9 cellular contexts compared by ENCODE assay signal in the genomic region with DNA sequence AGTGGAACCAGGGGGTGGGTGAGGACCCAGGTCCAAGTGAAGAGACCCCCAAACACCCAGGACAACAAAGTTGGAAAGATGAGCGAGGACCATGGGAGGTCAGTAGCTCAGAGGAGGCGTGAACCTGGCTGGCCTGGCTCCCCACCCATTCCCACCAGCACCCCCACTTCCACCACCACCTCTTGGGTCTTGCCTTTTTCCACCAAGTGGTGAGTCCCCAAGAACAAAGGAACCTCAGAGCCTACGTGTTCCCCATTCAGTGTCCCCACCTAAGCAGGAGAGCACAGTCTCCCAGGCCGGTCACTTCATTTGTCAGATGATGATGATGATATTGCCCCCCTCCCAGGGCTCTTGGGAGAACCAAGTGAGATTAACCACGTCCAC. TPM values are rescaled to one million over a fixed set of nuclear protein-coding genes. Genes with fewer than 3 reads are reported as not detected.
DNase-seq lines count a peak whose midpoint lies in the region; ATAC-seq, FAIRE-seq and TF ChIP-seq lines count a peak whose summit lies in the region.
"Had no signal": no experiment of that assay in that cellular context is flagged by ENCODE, and none has a peak within 500 bp of the region (broad histone marks: within the 10 kb centered on the region; RNA-seq: fewer than 3 reads in every experiment).

No MANE protein-coding gene starts in this region.

- H2AFZ ChIP-seq in ACC112 (ENCODE audit: low read length, unreplicated experiment) (no peak overlapping the region), GM23248 (no peak overlapping the region), K562 (ENCODE audit: low read depth, low read length) (no peak overlapping the region)

- DNase-seq in GM23248 (no peak), K562 (ENCODE audit: extremely low read depth in 1 of 4, low spot score in 3 of 4) (peak in 1 of 4 experiments; percentile 64), NCI-H2227 treated with DMSO at 0.1 percent for 48 hours (lab: John Stamatoyannopoulos, UW) (no peak), GM10248 (ENCODE audit: extremely low spot score) (no peak)
- DNase-seq in stimulated activated CD4-positive, alpha-beta T cell treated with anti-CD3 and anti-CD28 coated beads, Interleukin-2, amount 100 ng/mL, for 48 hours = no peak
- DNase-seq in activated effector memory CD4-positive, alpha-beta T cell treated with Interleukin-2 at 50 U/mL for 16 hours = no peak

- POLR2A ChIA-PET in K562 (lab: Yijun Ruan, JAX) = interaction anchor here (0.6 to 8.8 kb wide), 29 partner anchors 9 to 1080 kb away, joined by 3 to 47 read pairs (median 5); a partner anchor contains a TSS
- POLR2A ChIA-PET in GM10248 (lab: Yijun Ruan, JAX) = interaction anchor here (0.5 to 0.9 kb wide), 3 partner anchors 50 to 79 kb away, joined by 3 to 5 read pairs (median 4); a partner anchor contains a TSS

- H3K79me2 ChIP-seq in ACC112 (ENCODE audit: control insufficient read depth, insufficient read depth, low read length, unreplicated experiment) (no peaks in the 10 kb centered on the region), GM23248 (ENCODE audit: insufficient read depth) (no peaks in the 10 kb centered on the region), K562 (ENCODE audit: control insufficient read depth, insufficient read depth, low read length) (no peaks in the 10 kb centered on the region)

- H3K9ac ChIP-seq in GM23248 (no peak overlapping the region), K562 (ENCODE audit: insufficient read depth in 1 of 2, low read depth in 2 of 2, low read length in 2 of 2) (peak overlapping the region; percentile 64 to 88; a peak in 3 of 4 replicates), mucosa of stomach (ENCODE audit: low read length) (peak overlapping the region; percentile 89)

- H3K4me1 ChIP-seq in ACC112 (ENCODE audit: control insufficient read depth, insufficient read depth, low read length, unreplicated experiment) (peaks cover 16% of the 10 kb centered on the region), GM23248 (ENCODE audit: insufficient read depth) (peaks cover 13% of the 10 kb centered on the region), K562 (replicated peaks in 1 of 2; ENCODE audit: control insufficient read depth in 2 of 2, insufficient read depth in 2 of 2, low read length in 2 of 2) (peaks cover 43 to 86% of the 10 kb centered on the region in 2 experiments), mucosa of stomach (ENCODE audit: control insufficient read depth, insufficient read depth, low read length) (peaks cover 37% of the 10 kb centered on the region)

- H4K20me1 ChIP-seq in GM23248 (ENCODE audit: insufficient read depth) (no peaks in the 10 kb centered on the region), K562 (replicated peaks; ENCODE audit: control insufficient read depth, insufficient read depth, low read length) (no peaks in the 10 kb centered on the region)

- intact Hi-C loops in K562 (cut with micrococcal nuclease) = loop anchor here (2.0 to 10.0 kb wide), 2 partner anchors 17 to 233 kb away; a partner anchor contains a TSS

- H3K9me3 ChIP-seq in GM23248 (ENCODE audit: low read depth) (no peaks in the 10 kb centered on the region), K562 (replicated peaks; ENCODE audit: control insufficient read depth, insufficient read depth, low read depth, low read length) (no peaks in the 10 kb centered on the region), mucosa of stomach (ENCODE audit: control insufficient read depth, low read length) (no peaks in the 10 kb centered on the region)

- H3K27me3 ChIP-seq in ACC112 (ENCODE audit: insufficient read depth, low read length) (no peaks in the 10 kb centered on the region), GM23248 (replicated peaks; ENCODE audit: insufficient read depth) (no peaks in the 10 kb centered on the region), K562 (ENCODE audit: control insufficient read depth in 2 of 2, insufficient read depth in 2 of 2, low read length in 2 of 2) (no peaks in the 10 kb centered on the region), mucosa of stomach (ENCODE audit: control insufficient read depth, insufficient read depth, low read length) (no peaks in the 10 kb centered on the region)

- TF ChIP-seq RAD21 in K562 (CRISPR knock-in tag; conservative IDR thresholded peaks at IDR 0.05 in 1 of 2, IDR thresholded peaks at IDR 0.05 in 1 of 2) = no peak

- H3K36me3 ChIP-seq in ACC112 (ENCODE audit: insufficient read depth, low read length) = peaks cover 4% of the 10 kb centered on the region; the same call in 1 of the 2 replicates
- no peaks in the 10 kb centered on the region for H3K36me3 ChIP-seq in GM23248 (ENCODE audit: low read depth)
- peaks cover 53% of the 10 kb centered on the region; the same call in 2 of the 3 replicates for H3K36me3 ChIP-seq in K562 (ENCODE audit: control insufficient read depth, insufficient read depth, low read length)
- H3K36me3 ChIP-seq in mucosa of stomach (ENCODE audit: control insufficient read depth, insufficient read depth, low read length) = peaks cover 7% of the 10 kb centered on the region

- BruUV-seq in K562 (replicated peaks; lab: Mats Ljungman, UMichigan) = no TSS peak

- no peaks in the 10 kb centered on the region for H3K9me2 ChIP-seq in GM23248 (ENCODE audit: insufficient read depth)

- 87 to 88% methylated on average over 4 to 5 of the region's 5 CpGs for WGBS in GM23248 (ENCODE audit: low coverage in 1 of 2, low lambda C conversion rate in 2 of 2, missing lambda C conversion rate in 2 of 2), 2 experiments
- WGBS in K562 (ENCODE audit: insufficient coverage, low coverage, missing lambda C conversion rate) = 47% methylated on average over 5 of the region's 5 CpGs

- H3K4me3 ChIP-seq in ACC112 (ENCODE audit: low read depth, low read length) (no peak overlapping the region), GM23248 (no peak overlapping the region), K562 (no peak overlapping the region), mucosa of stomach (ENCODE audit: low read length) (no peak overlapping the region)

- no peak overlapping the region for H3K4me2 ChIP-seq in GM23248 (ENCODE audit: unreplicated experiment)
- H3K4me2 ChIP-seq in K562 (ENCODE audit: insufficient read depth, low read length) = peak overlapping the region; percentile 56

- TF ChIP-seq EP300 in K562 (IDR thresholded peaks at IDR 0.05; ENCODE audit: low read length) = no peak

- peaks cover 6% of the 10 kb centered on the region for H3K9me1 ChIP-seq in K562 (ENCODE audit: control insufficient read depth, insufficient read depth, low read length)

- H3K27ac ChIP-seq in ACC112 (ENCODE audit: low read depth, low read length) (peak overlapping the region; percentile 38; the same call in 1 of the 2 replicates), GM23248 (peak overlapping the region; percentile 39), K562 (ENCODE audit: extremely low read depth, low read depth, low read length) (peak overlapping the region; percentile 87)

- no peak for TF ChIP-seq POLR2A in K562 (conservative IDR thresholded peaks at IDR 0.05)

- TF ChIP-seq CTCF in K562 (IDR thresholded peaks at IDR 0.05 in 2 of 3, conservative IDR thresholded peaks at IDR 0.05 in 1 of 3; ENCODE audit: insufficient read depth in 2 of 3, low read depth in 1 of 3, low read length in 3 of 3) (no peak), GM10248 (IDR thresholded peaks at IDR 0.05; ENCODE audit: control extremely low read depth, extremely low read depth, low read depth, missing control alignments) (no peak)

- peak; percentile 1 for ATAC-seq in K562

- FAIRE-seq in K562 (lab: Jason Lieb, UNC) = no peak

- H3F3A ChIP-seq in GM23248 (ENCODE audit: insufficient read depth) = peaks cover 7% of the 10 kb centered on the region; the same call in 1 of the 2 replicates

- in situ Hi-C loops in GM23248 (cut with MboI) = no loop called here
- in situ Hi-C loops in K562 (cut with MboI) = no loop called here

- CTCF ChIA-PET in K562 (lab: Yijun Ruan, JAX; ENCODE audit: low intra/inter-chr PET ratio) = interaction anchor here (0.7 to 1.1 kb wide), 2 partner anchors 52 to 231 kb away, joined by 3 to 4 read pairs; a partner anchor contains a TSS
- CTCF ChIA-PET in GM10248 (lab: Yijun Ruan, JAX) = interaction anchor here (1.0 to 4.6 kb wide), 5 partner anchors 8 to 48 kb away, joined by 3 to 31 read pairs (median 3); a partner anchor contains a TSS

RNA-seq across cellular contexts. Expression of a gene that starts 0.5 kb away (rescaled TPM):
- total RNA-seq in GM23248 (2014; rRNA removed; shearing (Covaris generic)) = 0.54 TPM in 1 of 2 replicates, not detected in the other
- 0.37 and 0.56 TPM in 2 replicates for polyA plus RNA-seq in GM23248 (2016; fragmentation: Nextera tagmentation; extraction: Ambion mirVana)
- total RNA-seq in K562 (2011; cell fraction: chromatin; rRNA removed; ENCODE audit: low replicate concordance) = 12.4 and 19.7 TPM in 2 replicates
- 11.3 and 16.5 TPM in 2 replicates for total RNA-seq in K562 (2011; cell fraction: nucleolus; rRNA removed)
- total RNA-seq in K562 (2011; cell fraction: nucleoplasm; rRNA removed) = 10.5 and 14.0 TPM in 2 replicates
- total RNA-seq in K562 (2014; rRNA removed) = 0.65 and 0.68 TPM in 2 replicates
- 0.70 and 0.95 TPM in 2 replicates for total RNA-seq in K562 (2014; rRNA removed; fragmentation: Illumina TruSeq; extraction: Trizol)
- total RNA-seq in K562 (2015; rRNA removed; fragmentation: Illumina TruSeq; extraction: Trizol) = 0.36 and 0.49 TPM in 2 replicates
- total RNA-seq in K562 (2021) = 1.8 and 2.9 TPM in 2 replicates
- 1.0 and 1.7 TPM in 2 replicates for polyA plus RNA-seq in K562 (2011; rRNA removed)
- 0.83 and 2.5 TPM in 2 replicates for polyA plus RNA-seq in K562 (2011; cell fraction: cytosol; rRNA removed)
- 6.5 and 17.2 TPM in 2 replicates for polyA plus RNA-seq in K562 (2011; cell fraction: nucleus; rRNA removed)
- 2.2 and 4.0 TPM in 2 replicates for polyA plus RNA-seq in K562 (2012)
- 1.1 and 1.3 TPM in 2 replicates for polyA plus RNA-seq in K562 (2014; fragmentation: Illumina TruSeq; extraction: Trizol)
- under 1 TPM; 0.18 to 0.32 TPM for polyA plus RNA-seq in K562 (2014; fragmentation: Nextera tagmentation; extraction: Ambion mirVana)
- polyA plus RNA-seq in K562 (2014; rRNA removed) = 2.4 and 3.0 TPM in 2 replicates
- polyA minus RNA-seq in K562 (2011; rRNA and poly(A)+ RNA removed) = 0.33 and 1.4 TPM in 2 replicates
- polyA minus RNA-seq in K562 (2011; cell fraction: cytosol; rRNA and poly(A)+ RNA removed) = 0.55 and 2.2 TPM in 2 replicates
- polyA minus RNA-seq in K562 (2011; cell fraction: nucleus; rRNA and poly(A)+ RNA removed) = 3.7 and 4.3 TPM in 2 replicates

RNA-seq across cellular contexts. Expression of a gene that starts 15.2 kb away (rescaled TPM):
- 2.5 TPM in 1 of 2 replicates, not detected in the other for total RNA-seq in GM23248 (2014; rRNA removed; shearing (Covaris generic))
- polyA plus RNA-seq in GM23248 (2016; fragmentation: Nextera tagmentation; extraction: Ambion mirVana) (0.85 and 1.3 TPM in 2 replicates), K562 (2011; rRNA removed) (11.7 and 17.8 TPM in 2 replicates), K562 (2014; fragmentation: Illumina TruSeq; extraction: Trizol) (12.9 and 18.4 TPM in 2 replicates), K562 (2014; fragmentation: Nextera tagmentation; extraction: Ambion mirVana) (1 to 10 TPM; 2.6 to 3.2 TPM), K562 (2014; rRNA removed) (17.1 and 30.2 TPM in 2 replicates)
- total RNA-seq in K562 (2011; cell fraction: chromatin; rRNA removed; ENCODE audit: low replicate concordance) = 127 and 183 TPM in 2 replicates
- 43.2 and 49.2 TPM in 2 replicates for total RNA-seq in K562 (2011; cell fraction: nucleolus; rRNA removed)
- total RNA-seq in K562 (2011; cell fraction: nucleoplasm; rRNA removed) = 129 and 205 TPM in 2 replicates
- total RNA-seq in K562 (2014; rRNA removed) (5.9 and 6.5 TPM in 2 replicates), K562 (2014; rRNA removed; fragmentation: Illumina TruSeq; extraction: Trizol) (7.0 and 7.4 TPM in 2 replicates), K562 (2015; rRNA removed; fragmentation: Illumina TruSeq; extraction: Trizol) (5.8 and 7.5 TPM in 2 replicates), K562 (2021) (13.4 and 15.8 TPM in 2 replicates)
- 4.3 and 5.0 TPM in 2 replicates for polyA plus RNA-seq in K562 (2011; cell fraction: cytosol; rRNA removed)
- 169 and 188 TPM in 2 replicates for polyA plus RNA-seq in K562 (2011; cell fraction: nucleus; rRNA removed)
- 14.3 and 26.9 TPM in 2 replicates for polyA plus RNA-seq in K562 (2012)
- polyA minus RNA-seq in K562 (2011; rRNA and poly(A)+ RNA removed) = 3.2 and 4.9 TPM in 2 replicates
- polyA minus RNA-seq in K562 (2011; cell fraction: cytosol; rRNA and poly(A)+ RNA removed) = 4.2 TPM in 1 of 2 replicates, not detected in the other
- 10.4 and 14.8 TPM in 2 replicates for polyA minus RNA-seq in K562 (2011; cell fraction: nucleus; rRNA and poly(A)+ RNA removed)
- total RNA-seq: posterior vena cava had no signal

RNA-seq across cellular contexts. Expression of a gene that starts 17.9 kb away (rescaled TPM):
- total RNA-seq in GM23248 (2014; rRNA removed; shearing (Covaris generic)) = 47.6 and 66.4 TPM in 2 replicates
- polyA plus RNA-seq in GM23248 (2016; fragmentation: Nextera tagmentation; extraction: Ambion mirVana) (39.1 and 39.8 TPM in 2 replicates), K562 (2011; rRNA removed) (37.9 and 95.1 TPM in 2 replicates), K562 (2014; fragmentation: Illumina TruSeq; extraction: Trizol) (282 and 332 TPM in 2 replicates), K562 (2014; fragmentation: Nextera tagmentation; extraction: Ambion mirVana) (10 to 100 TPM in 1 of 2 experiments, 1 to 10 TPM in 1; 2.9 to 10.4 TPM), K562 (2014; rRNA removed) (128 and 129 TPM in 2 replicates)
- 246 and 727 TPM in 2 replicates for total RNA-seq in K562 (2011; cell fraction: chromatin; rRNA removed; ENCODE audit: low replicate concordance)
- 447 and 517 TPM in 2 replicates for total RNA-seq in K562 (2011; cell fraction: nucleolus; rRNA removed)
- total RNA-seq in K562 (2011; cell fraction: nucleoplasm; rRNA removed) = 263 and 281 TPM in 2 replicates
- total RNA-seq in K562 (2014; rRNA removed) (155 and 210 TPM in 2 replicates), K562 (2014; rRNA removed; fragmentation: Illumina TruSeq; extraction: Trizol) (187 and 202 TPM in 2 replicates), K562 (2015; rRNA removed; fragmentation: Illumina TruSeq; extraction: Trizol) (128 and 130 TPM in 2 replicates), K562 (2021) (484 and 488 TPM in 2 replicates)
- 43.0 and 64.6 TPM in 2 replicates for polyA plus RNA-seq in K562 (2011; cell fraction: cytosol; rRNA removed)
- polyA plus RNA-seq in K562 (2011; cell fraction: nucleus; rRNA removed) = 313 and 459 TPM in 2 replicates
- 232 and 255 TPM in 2 replicates for polyA plus RNA-seq in K562 (2012)
- polyA minus RNA-seq in K562 (2011; rRNA and poly(A)+ RNA removed) = 80.3 and 127 TPM in 2 replicates
- 209 and 273 TPM in 2 replicates for polyA minus RNA-seq in K562 (2011; cell fraction: cytosol; rRNA and poly(A)+ RNA removed)
- 119 and 142 TPM in 2 replicates for polyA minus RNA-seq in K562 (2011; cell fraction: nucleus; rRNA and poly(A)+ RNA removed)

RNA-seq across cellular contexts. Expression of a gene that starts 29.1 kb away (rescaled TPM):
- total RNA-seq in GM23248 (2014; rRNA removed; shearing (Covaris generic)) = 32.5 and 40.3 TPM in 2 replicates
- polyA plus RNA-seq in GM23248 (2016; fragmentation: Nextera tagmentation; extraction: Ambion mirVana) (48.4 and 52.3 TPM in 2 replicates), K562 (2011; rRNA removed) (154 and 184 TPM in 2 replicates), K562 (2014; fragmentation: Illumina TruSeq; extraction: Trizol) (223 and 256 TPM in 2 replicates), K562 (2014; fragmentation: Nextera tagmentation; extraction: Ambion mirVana) (100 to 1,000 TPM; 405 to 407 TPM), K562 (2014; rRNA removed) (159 and 218 TPM in 2 replicates)
- 30.0 and 54.3 TPM in 2 replicates for total RNA-seq in K562 (2011; cell fraction: chromatin; rRNA removed; ENCODE audit: low replicate concordance)
- 63.9 and 68.4 TPM in 2 replicates for total RNA-seq in K562 (2011; cell fraction: nucleolus; rRNA removed)
- total RNA-seq in K562 (2011; cell fraction: nucleoplasm; rRNA removed) = 72.4 and 107 TPM in 2 replicates
- total RNA-seq in K562 (2014; rRNA removed) (163 and 271 TPM in 2 replicates), K562 (2014; rRNA removed; fragmentation: Illumina TruSeq; extraction: Trizol) (244 and 250 TPM in 2 replicates), K562 (2015; rRNA removed; fragmentation: Illumina TruSeq; extraction: Trizol) (195 and 196 TPM in 2 replicates), K562 (2021) (223 and 232 TPM in 2 replicates)
- polyA plus RNA-seq in K562 (2011; cell fraction: cytosol; rRNA removed) = 318 and 368 TPM in 2 replicates
- polyA plus RNA-seq in K562 (2011; cell fraction: nucleus; rRNA removed) = 114 and 133 TPM in 2 replicates
- 208 and 220 TPM in 2 replicates for polyA plus RNA-seq in K562 (2012)
- polyA minus RNA-seq in K562 (2011; rRNA and poly(A)+ RNA removed) = 135 and 188 TPM in 2 replicates
- polyA minus RNA-seq in K562 (2011; cell fraction: cytosol; rRNA and poly(A)+ RNA removed) = 127 and 129 TPM in 2 replicates
- polyA minus RNA-seq in K562 (2011; cell fraction: nucleus; rRNA and poly(A)+ RNA removed) = 13.7 and 23.7 TPM in 2 replicates

RNA-seq across cellular contexts. Expression of a gene that starts 37.4 kb away (rescaled TPM):
- total RNA-seq in GM23248 (2014; rRNA removed; shearing (Covaris generic)) = 1.3 and 1.7 TPM in 2 replicates
- 0.85 and 0.91 TPM in 2 replicates for polyA plus RNA-seq in GM23248 (2016; fragmentation: Nextera tagmentation; extraction: Ambion mirVana)
- 0.97 and 1.8 TPM in 2 replicates for total RNA-seq in K562 (2011; cell fraction: chromatin; rRNA removed; ENCODE audit: low replicate concordance)
- 0.67 and 0.79 TPM in 2 replicates for total RNA-seq in K562 (2011; cell fraction: nucleolus; rRNA removed)
- total RNA-seq in K562 (2011; cell fraction: nucleoplasm; rRNA removed) = 0.88 and 0.92 TPM in 2 replicates
- 0.82 and 1.0 TPM in 2 replicates for total RNA-seq in K562 (2014; rRNA removed)
- 0.70 and 1.3 TPM in 2 replicates for total RNA-seq in K562 (2014; rRNA removed; fragmentation: Illumina TruSeq; extraction: Trizol)
- total RNA-seq in K562 (2015; rRNA removed; fragmentation: Illumina TruSeq; extraction: Trizol) = 1.1 and 1.3 TPM in 2 replicates
- total RNA-seq in K562 (2021) = 1.0 and 1.1 TPM in 2 replicates
- 2.0 and 2.2 TPM in 2 replicates for polyA plus RNA-seq in K562 (2011; rRNA removed)
- polyA plus RNA-seq in K562 (2011; cell fraction: cytosol; rRNA removed) = 1.5 and 2.2 TPM in 2 replicates
- polyA plus RNA-seq in K562 (2011; cell fraction: nucleus; rRNA removed) = 1.2 and 1.5 TPM in 2 replicates
- polyA plus RNA-seq in K562 (2012) = 2.3 and 3.1 TPM in 2 replicates
- 1.5 and 2.1 TPM in 2 replicates for polyA plus RNA-seq in K562 (2014; fragmentation: Illumina TruSeq; extraction: Trizol)
- polyA plus RNA-seq in K562 (2014; fragmentation: Nextera tagmentation; extraction: Ambion mirVana) = under 1 TPM; 0.14 to 0.34 TPM
- polyA plus RNA-seq in K562 (2014; rRNA removed) = 1.3 and 1.7 TPM in 2 replicates
- polyA minus RNA-seq in K562 (2011; rRNA and poly(A)+ RNA removed) = 2.5 and 3.0 TPM in 2 replicates
- polyA minus RNA-seq in K562 (2011; cell fraction: cytosol; rRNA and poly(A)+ RNA removed) = 1.2 and 1.4 TPM in 2 replicates
- polyA minus RNA-seq in K562 (2011; cell fraction: nucleus; rRNA and poly(A)+ RNA removed) = 0.13 and 0.78 TPM in 2 replicates
